In the genomic region with DNA sequence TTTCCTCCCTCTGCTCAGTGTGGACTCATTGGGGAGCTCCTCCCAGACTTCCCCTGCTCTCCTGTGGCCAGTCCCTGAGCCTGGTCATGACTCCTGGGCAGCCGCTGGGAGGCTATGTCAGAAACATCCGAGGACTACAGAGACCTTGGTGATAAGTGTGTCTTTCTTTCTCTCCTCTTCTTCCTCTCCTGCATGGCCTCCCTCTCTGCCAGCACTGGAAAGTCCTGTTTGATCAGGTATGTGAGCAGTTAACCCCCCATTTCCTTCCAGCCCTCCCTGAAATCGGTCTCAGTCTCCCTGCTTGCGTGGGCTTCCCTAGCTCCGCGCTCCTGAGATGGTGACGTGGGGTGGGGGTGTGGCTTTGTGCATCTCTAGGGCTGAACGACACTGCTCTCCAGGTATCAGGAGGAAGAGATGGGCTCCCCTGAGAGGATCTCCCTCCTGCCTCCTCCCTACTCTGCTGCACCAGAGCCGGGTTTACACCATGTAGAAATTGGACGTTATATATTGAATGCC, we compare ENCODE assay signal across 1 cellular context.
TF ChIP-seq lines count a peak whose summit lies in the region.

No MANE protein-coding gene starts in this region.

TF ChIP-seq in H1, 55 proteins besides CTCF, POLR2A, EP300 and RAD21:
- TF ChIP-seq HDAC6 (IDR thresholded peaks at IDR 0.05; ENCODE audit: low read depth, low read length) (no peak), JUN (IDR thresholded peaks at IDR 0.05; ENCODE audit: low read depth, low read length) (no peak), FOSL1 (IDR thresholded peaks at IDR 0.05; ENCODE audit: insufficient read depth, low read depth, low read length) (no peak), RNF2 (IDR thresholded peaks at IDR 0.05; ENCODE audit: borderline replicate concordance, low read depth, low read length, missing control alignments, poor library complexity, severe bottlenecking) (no peak), RBBP5 (IDR thresholded peaks at IDR 0.05; ENCODE audit: borderline replicate concordance, low read depth, low read length) (no peak), BACH1 (IDR thresholded peaks at IDR 0.05; ENCODE audit: low read length) (no peak), SIN3A (conservative IDR thresholded peaks at IDR 0.05 in 1 of 2, IDR thresholded peaks at IDR 0.05 in 1 of 2; ENCODE audit: low read depth in 1 of 2, low read length in 2 of 2) (no peak), RFX5 (IDR thresholded peaks at IDR 0.05; ENCODE audit: borderline replicate concordance, low read depth, low read length) (no peak)
- TF ChIP-seq, protein P1, sequence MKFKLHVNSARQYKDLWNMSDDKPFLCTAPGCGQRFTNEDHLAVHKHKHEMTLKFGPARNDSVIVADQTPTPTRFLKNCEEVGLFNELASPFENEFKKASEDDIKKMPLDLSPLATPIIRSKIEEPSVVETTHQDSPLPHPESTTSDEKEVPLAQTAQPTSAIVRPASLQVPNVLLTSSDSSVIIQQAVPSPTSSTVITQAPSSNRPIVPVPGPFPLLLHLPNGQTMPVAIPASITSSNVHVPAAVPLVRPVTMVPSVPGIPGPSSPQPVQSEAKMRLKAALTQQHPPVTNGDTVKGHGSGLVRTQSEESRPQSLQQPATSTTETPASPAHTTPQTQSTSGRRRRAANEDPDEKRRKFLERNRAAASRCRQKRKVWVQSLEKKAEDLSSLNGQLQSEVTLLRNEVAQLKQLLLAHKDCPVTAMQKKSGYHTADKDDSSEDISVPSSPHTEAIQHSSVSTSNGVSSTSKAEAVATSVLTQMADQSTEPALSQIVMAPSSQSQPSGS (IDR thresholded peaks at IDR 0.05; ENCODE audit: low read length) = no peak
- TF ChIP-seq, protein P2, sequence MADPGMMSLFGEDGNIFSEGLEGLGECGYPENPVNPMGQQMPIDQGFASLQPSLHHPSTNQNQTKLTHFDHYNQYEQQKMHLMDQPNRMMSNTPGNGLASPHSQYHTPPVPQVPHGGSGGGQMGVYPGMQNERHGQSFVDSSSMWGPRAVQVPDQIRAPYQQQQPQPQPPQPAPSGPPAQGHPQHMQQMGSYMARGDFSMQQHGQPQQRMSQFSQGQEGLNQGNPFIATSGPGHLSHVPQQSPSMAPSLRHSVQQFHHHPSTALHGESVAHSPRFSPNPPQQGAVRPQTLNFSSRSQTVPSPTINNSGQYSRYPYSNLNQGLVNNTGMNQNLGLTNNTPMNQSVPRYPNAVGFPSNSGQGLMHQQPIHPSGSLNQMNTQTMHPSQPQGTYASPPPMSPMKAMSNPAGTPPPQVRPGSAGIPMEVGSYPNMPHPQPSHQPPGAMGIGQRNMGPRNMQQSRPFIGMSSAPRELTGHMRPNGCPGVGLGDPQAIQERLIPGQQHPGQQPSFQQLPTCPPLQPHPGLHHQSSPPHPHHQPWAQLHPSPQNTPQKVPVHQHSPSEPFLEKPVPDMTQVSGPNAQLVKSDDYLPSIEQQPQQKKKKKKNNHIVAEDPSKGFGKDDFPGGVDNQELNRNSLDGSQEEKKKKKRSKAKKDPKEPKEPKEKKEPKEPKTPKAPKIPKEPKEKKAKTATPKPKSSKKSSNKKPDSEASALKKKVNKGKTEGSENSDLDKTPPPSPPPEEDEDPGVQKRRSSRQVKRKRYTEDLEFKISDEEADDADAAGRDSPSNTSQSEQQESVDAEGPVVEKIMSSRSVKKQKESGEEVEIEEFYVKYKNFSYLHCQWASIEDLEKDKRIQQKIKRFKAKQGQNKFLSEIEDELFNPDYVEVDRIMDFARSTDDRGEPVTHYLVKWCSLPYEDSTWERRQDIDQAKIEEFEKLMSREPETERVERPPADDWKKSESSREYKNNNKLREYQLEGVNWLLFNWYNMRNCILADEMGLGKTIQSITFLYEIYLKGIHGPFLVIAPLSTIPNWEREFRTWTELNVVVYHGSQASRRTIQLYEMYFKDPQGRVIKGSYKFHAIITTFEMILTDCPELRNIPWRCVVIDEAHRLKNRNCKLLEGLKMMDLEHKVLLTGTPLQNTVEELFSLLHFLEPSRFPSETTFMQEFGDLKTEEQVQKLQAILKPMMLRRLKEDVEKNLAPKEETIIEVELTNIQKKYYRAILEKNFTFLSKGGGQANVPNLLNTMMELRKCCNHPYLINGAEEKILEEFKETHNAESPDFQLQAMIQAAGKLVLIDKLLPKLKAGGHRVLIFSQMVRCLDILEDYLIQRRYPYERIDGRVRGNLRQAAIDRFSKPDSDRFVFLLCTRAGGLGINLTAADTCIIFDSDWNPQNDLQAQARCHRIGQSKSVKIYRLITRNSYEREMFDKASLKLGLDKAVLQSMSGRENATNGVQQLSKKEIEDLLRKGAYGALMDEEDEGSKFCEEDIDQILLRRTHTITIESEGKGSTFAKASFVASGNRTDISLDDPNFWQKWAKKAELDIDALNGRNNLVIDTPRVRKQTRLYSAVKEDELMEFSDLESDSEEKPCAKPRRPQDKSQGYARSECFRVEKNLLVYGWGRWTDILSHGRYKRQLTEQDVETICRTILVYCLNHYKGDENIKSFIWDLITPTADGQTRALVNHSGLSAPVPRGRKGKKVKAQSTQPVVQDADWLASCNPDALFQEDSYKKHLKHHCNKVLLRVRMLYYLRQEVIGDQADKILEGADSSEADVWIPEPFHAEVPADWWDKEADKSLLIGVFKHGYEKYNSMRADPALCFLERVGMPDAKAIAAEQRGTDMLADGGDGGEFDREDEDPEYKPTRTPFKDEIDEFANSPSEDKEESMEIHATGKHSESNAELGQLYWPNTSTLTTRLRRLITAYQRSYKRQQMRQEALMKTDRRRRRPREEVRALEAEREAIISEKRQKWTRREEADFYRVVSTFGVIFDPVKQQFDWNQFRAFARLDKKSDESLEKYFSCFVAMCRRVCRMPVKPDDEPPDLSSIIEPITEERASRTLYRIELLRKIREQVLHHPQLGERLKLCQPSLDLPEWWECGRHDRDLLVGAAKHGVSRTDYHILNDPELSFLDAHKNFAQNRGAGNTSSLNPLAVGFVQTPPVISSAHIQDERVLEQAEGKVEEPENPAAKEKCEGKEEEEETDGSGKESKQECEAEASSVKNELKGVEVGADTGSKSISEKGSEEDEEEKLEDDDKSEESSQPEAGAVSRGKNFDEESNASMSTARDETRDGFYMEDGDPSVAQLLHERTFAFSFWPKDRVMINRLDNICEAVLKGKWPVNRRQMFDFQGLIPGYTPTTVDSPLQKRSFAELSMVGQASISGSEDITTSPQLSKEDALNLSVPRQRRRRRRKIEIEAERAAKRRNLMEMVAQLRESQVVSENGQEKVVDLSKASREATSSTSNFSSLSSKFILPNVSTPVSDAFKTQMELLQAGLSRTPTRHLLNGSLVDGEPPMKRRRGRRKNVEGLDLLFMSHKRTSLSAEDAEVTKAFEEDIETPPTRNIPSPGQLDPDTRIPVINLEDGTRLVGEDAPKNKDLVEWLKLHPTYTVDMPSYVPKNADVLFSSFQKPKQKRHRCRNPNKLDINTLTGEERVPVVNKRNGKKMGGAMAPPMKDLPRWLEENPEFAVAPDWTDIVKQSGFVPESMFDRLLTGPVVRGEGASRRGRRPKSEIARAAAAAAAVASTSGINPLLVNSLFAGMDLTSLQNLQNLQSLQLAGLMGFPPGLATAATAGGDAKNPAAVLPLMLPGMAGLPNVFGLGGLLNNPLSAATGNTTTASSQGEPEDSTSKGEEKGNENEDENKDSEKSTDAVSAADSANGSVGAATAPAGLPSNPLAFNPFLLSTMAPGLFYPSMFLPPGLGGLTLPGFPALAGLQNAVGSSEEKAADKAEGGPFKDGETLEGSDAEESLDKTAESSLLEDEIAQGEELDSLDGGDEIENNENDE (IDR thresholded peaks at IDR 0.05; ENCODE audit: insufficient replicate concordance, low read length) = no peak
TF ChIP-seq in H1: peak in this region for 0.
